ENCODE assay signal across 8 cellular contexts in genomic region chr16:73058221-73058615, GRCh38. TPM values are rescaled to one million over a fixed set of nuclear protein-coding genes. Genes with fewer than 3 reads are reported as not detected.
DNase-seq lines count a peak whose midpoint lies in the region; ATAC-seq and TF ChIP-seq lines count a peak whose summit lies in the region.

No MANE protein-coding gene starts in this region.

- H4K20me1 ChIP-seq in neural progenitor cell (ENCODE audit: low read depth), result peaks cover 79% of the 10 kb centered on the region

- H3F3A ChIP-seq in neural progenitor cell (ENCODE audit: low read depth), result peaks cover 76% of the 10 kb centered on the region

- no peak for TF ChIP-seq CTCF in neural progenitor cell (IDR thresholded peaks at IDR 0.05)

- peak overlapping the region; percentile 79 to 89 for H3K27ac ChIP-seq in esophagus (ENCODE audit: low read depth in 2 of 2, low read length in 1 of 2)
- no peak overlapping the region for H3K27ac ChIP-seq in neural progenitor cell

- H3K4me3 ChIP-seq in esophagus (ENCODE audit: low read depth in 1 of 2, low read length in 2 of 2), result peak overlapping the region; percentile 79 to 84
- peak overlapping the region; percentile 71 for H3K4me3 ChIP-seq in neural progenitor cell

- H3K27me3 ChIP-seq in esophagus (ENCODE audit: control insufficient read depth in 1 of 2, insufficient read depth in 2 of 2, low read length in 2 of 2) (no peaks in the 10 kb centered on the region), neural progenitor cell (peaks cover 88% of the 10 kb centered on the region)

- no peak overlapping the region for H3K4me3 Mint-ChIP-seq in T-helper 2 cell treated with Interferon-gamma antibody and Interleukin-4, amounts not matched to agents 5 μg/mL and 100 μg/mL, for 36 hours
- H3K4me3 Mint-ChIP-seq in neural progenitor cell, result peak overlapping the region; percentile 78

- no peaks in the 10 kb centered on the region for H3K36me3 Mint-ChIP-seq in T-helper 2 cell treated with Interferon-gamma antibody and Interleukin-4, amounts not matched to agents 5 μg/mL and 100 μg/mL, for 36 hours (ENCODE audit: low read depth)
- H3K36me3 Mint-ChIP-seq in neural progenitor cell, result peaks cover 3% of the 10 kb centered on the region

- H3K9ac ChIP-seq in neural progenitor cell, result no peak overlapping the region

- no peaks in the 10 kb centered on the region for H3K79me2 ChIP-seq in neural progenitor cell (ENCODE audit: low read depth)

- no peak overlapping the region for H3K27ac Mint-ChIP-seq in T-helper 2 cell treated with Interferon-gamma antibody and Interleukin-4, amounts not matched to agents 5 μg/mL and 100 μg/mL, for 36 hours
- H3K27ac Mint-ChIP-seq in neural progenitor cell, result no peak overlapping the region

- peak; percentile 54 for DNase-seq in Daoy (ENCODE audit: low read depth)
- DNase-seq in GM19240 (ENCODE audit: insufficient read length, low spot score), result peak; percentile 74
- DNase-seq in T-helper 2 cell treated with Interferon-gamma antibody and Interleukin-4, amounts not matched to agents 5 μg/mL and 100 μg/mL, for 36 hours (ENCODE audit: low spot score), result peak; percentile 20
- DNase-seq in neural progenitor cell (ENCODE audit: low spot score), result no peak
- DNase-seq in inferior parietal cortex (ENCODE audit: extremely low spot score), result no peak
- DNase-seq in NCI-H446 (lab: John Stamatoyannopoulos, UW), result no peak

- H3K27me3 Mint-ChIP-seq in T-helper 2 cell treated with Interferon-gamma antibody and Interleukin-4, amounts not matched to agents 5 μg/mL and 100 μg/mL, for 36 hours (ENCODE audit: low read depth), result peaks cover 41% of the 10 kb centered on the region
- H3K27me3 Mint-ChIP-seq in neural progenitor cell (ENCODE audit: insufficient read depth, low read depth), result peaks cover 11% of the 10 kb centered on the region

- peak overlapping the region; percentile 81 for H3K4me2 ChIP-seq in neural progenitor cell

- no peaks in the 10 kb centered on the region for H3K9me3 ChIP-seq in esophagus (ENCODE audit: control insufficient read depth in 2 of 2, insufficient read depth in 1 of 2, low read depth in 1 of 2, low read length in 1 of 2)
- H3K9me3 ChIP-seq in neural progenitor cell (ENCODE audit: low read depth), result no peaks in the 10 kb centered on the region

- ATAC-seq in HG03139 (IDR thresholded peaks at IDR 0.05; ENCODE audit: unreplicated experiment), result peak; percentile 76

- WGBS in esophagus, 2 donors, result 1 to 3% methylated on average over 34 to 61 of the region's 61 CpGs

- H3K4me1 ChIP-seq in esophagus (ENCODE audit: control insufficient read depth in 2 of 2, insufficient read depth in 2 of 2, low read length in 1 of 2), result peaks cover 0 to 3% of the 10 kb centered on the region in 2 donors
- peaks cover 79% of the 10 kb centered on the region for H3K4me1 ChIP-seq in neural progenitor cell

- H3K36me3 ChIP-seq in esophagus (ENCODE audit: control insufficient read depth in 2 of 2, insufficient read depth in 2 of 2, low read length in 1 of 2) (no peaks in the 10 kb centered on the region), neural progenitor cell (no peaks in the 10 kb centered on the region)

- H2AFZ ChIP-seq in neural progenitor cell (replicated peaks), result no peak overlapping the region

- H3K4me1 Mint-ChIP-seq in T-helper 2 cell treated with Interferon-gamma antibody and Interleukin-4, amounts not matched to agents 5 μg/mL and 100 μg/mL, for 36 hours (ENCODE audit: low read depth), result peaks cover 18% of the 10 kb centered on the region
- H3K4me1 Mint-ChIP-seq in neural progenitor cell, result peaks cover 35% of the 10 kb centered on the region

- H3K9me3 Mint-ChIP-seq in T-helper 2 cell treated with Interferon-gamma antibody and Interleukin-4, amounts not matched to agents 5 μg/mL and 100 μg/mL, for 36 hours, result no peaks in the 10 kb centered on the region
- H3K9me3 Mint-ChIP-seq in neural progenitor cell, result peaks cover 2% of the 10 kb centered on the region

RNA-seq across cellular contexts. Expression of gene ZFHX3, which starts 10.3 kb away (rescaled TPM):
- 1.5 and 2.0 TPM in 2 replicates for total RNA-seq in Daoy (2014; rRNA removed; shearing (Covaris generic))
- 1 to 10 TPM in 1 of 2 donors, under 1 TPM in 1; 0.62 to 1.1 TPM for polyA plus RNA-seq in esophagus
- 1.5 and 2.4 TPM in 2 replicates for total RNA-seq in neural progenitor cell (ENCODE audit: low replicate concordance)

Comparison
In these comparisons a context has a peak if more than half of its experiments do, and no peak if none do; other contexts are left out.
1. DNase-seq: peak in Daoy (single experiment), GM19240 (single experiment) and T-helper 2 cell treated with Interferon-gamma antibody and Interleukin-4, amounts not matched to agents 5 μg/mL and 100 μg/mL, for 36 hours (single experiment); none in neural progenitor cell (single experiment), inferior parietal cortex (single experiment) and NCI-H446 (0 of 2).